ENCODE assay signal across 15 cellular contexts in the genomic region with DNA sequence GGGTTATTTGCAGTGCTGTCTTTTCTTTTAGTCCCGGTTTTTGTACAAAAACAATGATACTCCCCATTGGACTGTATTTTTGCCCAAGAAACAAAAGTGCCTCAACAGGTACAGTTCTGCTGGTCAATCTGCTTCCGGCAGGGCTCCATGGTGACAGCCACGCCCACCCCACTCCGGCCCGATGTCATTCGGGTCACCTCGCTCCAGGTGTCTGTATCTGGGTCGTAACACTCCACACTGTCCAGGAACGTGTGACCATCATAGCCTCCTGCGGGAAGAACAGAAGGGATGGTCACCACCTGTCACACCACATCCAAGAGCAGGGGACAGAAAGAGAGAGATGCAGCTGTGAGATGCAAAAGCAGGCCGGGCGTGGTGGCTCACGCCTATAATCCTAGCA. TPM values are rescaled to one million over a fixed set of nuclear protein-coding genes. Genes with fewer than 3 reads are reported as not detected.
DNase-seq lines count a peak whose midpoint lies in the region; ATAC-seq and TF ChIP-seq lines count a peak whose summit lies in the region.
"Had no signal": no experiment of that assay in that cellular context is flagged by ENCODE, and none has a peak within 500 bp of the region (broad histone marks: within the 10 kb centered on the region; RNA-seq: fewer than 3 reads in every experiment).

No MANE protein-coding gene starts in this region.

- no peak overlapping the region for H3K4me3 ChIP-seq in dorsolateral prefrontal cortex
- no peak overlapping the region for H3K4me3 ChIP-seq in naive thymus-derived CD4-positive, alpha-beta T cell (ENCODE audit: low read length)

- H3K27ac Mint-ChIP-seq in nephron: peak overlapping the region; percentile 41 to 78 (median 70)
- H3K27ac Mint-ChIP-seq in naive thymus-derived CD4-positive, alpha-beta T cell: peak overlapping the region in 2 of 9 donors; percentile 32 to 65
- H3K27ac Mint-ChIP-seq: B cell; CD4-positive, alpha-beta T cell had no signal

- no peaks in the 10 kb centered on the region for H3K4me1 ChIP-seq in naive thymus-derived CD4-positive, alpha-beta T cell (ENCODE audit: control insufficient read depth in 2 of 2, insufficient read depth in 2 of 2, low read length in 2 of 2)

- peaks cover 41% of the 10 kb centered on the region for H3K36me3 Mint-ChIP-seq in nephron (ENCODE audit: low read depth)
- peaks cover 0 to 18% (median 0%) of the 10 kb centered on the region in 5 donors for H3K36me3 Mint-ChIP-seq in naive thymus-derived CD4-positive, alpha-beta T cell

- peak overlapping the region in 49 of 59 donors; percentile 15 to 93 (median 74) for H3K27ac ChIP-seq in dorsolateral prefrontal cortex
- H3K27ac ChIP-seq in naive thymus-derived CD4-positive, alpha-beta T cell (ENCODE audit: low read depth, low read length): no peak overlapping the region

- H3K27me3 Mint-ChIP-seq in nephron (ENCODE audit: low read depth): no peaks in the 10 kb centered on the region
- H3K27me3 Mint-ChIP-seq in naive thymus-derived CD4-positive, alpha-beta T cell: no peaks in the 10 kb centered on the region
- H3K27me3 Mint-ChIP-seq: B cell; CD4-positive, alpha-beta T cell; IgD-negative memory B cell had no signal

- intact Hi-C loops in dorsolateral prefrontal cortex (cut with DNase I): no loop called here
- intact Hi-C loops in naive thymus-derived CD4-positive, alpha-beta T cell (cut with micrococcal nuclease): no loop called here

- H3K9me3 Mint-ChIP-seq in nephron: no peaks in the 10 kb centered on the region
- H3K9me3 Mint-ChIP-seq in naive thymus-derived CD4-positive, alpha-beta T cell: no peaks in the 10 kb centered on the region
- H3K9me3 Mint-ChIP-seq: CD4-positive, alpha-beta T cell; IgD-negative memory B cell had no signal

- POLR2A ChIA-PET in naive thymus-derived CD4-positive, alpha-beta T cell (lab: Charles Lee): no interaction called here

- peak; percentile 1 for DNase-seq in AG08396 (ENCODE audit: low spot score)
- peak; percentile 2 for DNase-seq in HuH-7.5 (ENCODE audit: low spot score)
- DNase-seq in dorsolateral prefrontal cortex: no peak
- no peak for DNase-seq in stimulated activated CD4-positive, alpha-beta T cell treated with anti-CD3 and anti-CD28 coated beads, Interleukin-2, amount 100 ng/mL, for 48 hours
- no peak for DNase-seq in naive thymus-derived CD4-positive, alpha-beta T cell
- DNase-seq: ACHN; CD4-positive, alpha-beta T cell; DMS79 treated with DMSO at 0.1 percent for 48 hours; EL; HCEC 1CT had no signal

- no peak for ATAC-seq in GM21786 (IDR thresholded peaks at IDR 0.05; ENCODE audit: unreplicated experiment)
- no peak for ATAC-seq in HG02973 (IDR thresholded peaks at IDR 0.05; ENCODE audit: unreplicated experiment)
- no peak for ATAC-seq in naive thymus-derived CD4-positive, alpha-beta T cell

- peaks cover 0 to 48% (median 12%) of the 10 kb centered on the region in 3 experiments for H3K36me3 ChIP-seq in naive thymus-derived CD4-positive, alpha-beta T cell (ENCODE audit: control insufficient read depth in 2 of 3, insufficient read depth in 3 of 3, low read length in 3 of 3)

- peaks cover 5% of the 10 kb centered on the region for H3K4me1 Mint-ChIP-seq in nephron
- H3K4me1 Mint-ChIP-seq in naive thymus-derived CD4-positive, alpha-beta T cell: peaks cover 3 to 13% (median 4%) of the 10 kb centered on the region in 7 donors

- no peak for TF ChIP-seq CTCF in dorsolateral prefrontal cortex (IDR thresholded peaks at IDR 0.05 in 54 of 56, conservative IDR thresholded peaks at IDR 0.05 in 2 of 56; ENCODE audit: low read depth in 1 of 56, partially characterized antibody in 56 of 56)
- TF ChIP-seq CTCF in nephron (IDR thresholded peaks at IDR 0.05; ENCODE audit: unreplicated experiment in 3 of 3): no peak

- H3K4me3 Mint-ChIP-seq in nephron: no peak overlapping the region
- no peak overlapping the region for H3K4me3 Mint-ChIP-seq in naive thymus-derived CD4-positive, alpha-beta T cell
- H3K4me3 Mint-ChIP-seq: B cell; CD4-positive, alpha-beta T cell had no signal

- CTCF ChIA-PET in naive thymus-derived CD4-positive, alpha-beta T cell (lab: Charles Lee): no interaction called here

- no peaks in the 10 kb centered on the region for H3K9me3 ChIP-seq in naive thymus-derived CD4-positive, alpha-beta T cell (ENCODE audit: control insufficient read depth in 2 of 3, low read length in 3 of 3)

- H3K27me3 ChIP-seq in dorsolateral prefrontal cortex: no peaks in the 10 kb centered on the region
- H3K27me3 ChIP-seq in naive thymus-derived CD4-positive, alpha-beta T cell (ENCODE audit: control insufficient read depth in 2 of 2, insufficient read depth in 2 of 2, low read length in 2 of 2): no peaks in the 10 kb centered on the region

RNA-seq across cellular contexts. Expression of a gene that starts 16.6 kb away (rescaled TPM):
- 100 to 1,000 TPM in 1 of 120 experiments, 10 to 100 TPM in 119; 43.6 to 103 (median 63.7) TPM for total RNA-seq in dorsolateral prefrontal cortex
- 10 to 100 TPM; 12.9 to 83.6 (median 31.4) TPM for total RNA-seq in naive thymus-derived CD4-positive, alpha-beta T cell
- 10 to 100 TPM; 21.9 to 37.7 TPM for polyA plus RNA-seq in naive thymus-derived CD4-positive, alpha-beta T cell

RNA-seq across cellular contexts. Expression of a gene that starts 30.7 kb away (rescaled TPM):
- total RNA-seq in dorsolateral prefrontal cortex: 10 to 100 TPM in 96 of 120 experiments, 1 to 10 TPM in 24; 2.0 to 89.6 (median 17.6) TPM
- 10 to 100 TPM in 1 of 5 experiments, 1 to 10 TPM in 1, under 1 TPM in 2, not detected in 1; 0.51 to 22.0 (median 3.5) TPM for total RNA-seq in naive thymus-derived CD4-positive, alpha-beta T cell
- polyA plus RNA-seq in naive thymus-derived CD4-positive, alpha-beta T cell: under 1 TPM; 0.53 to 0.55 TPM

RNA-seq across cellular contexts. Expression of a gene that starts 57.2 kb away (rescaled TPM):
- 10 to 100 TPM; 28.2 to 67.2 (median 38.9) TPM for total RNA-seq in dorsolateral prefrontal cortex
- total RNA-seq in naive thymus-derived CD4-positive, alpha-beta T cell: 10 to 100 TPM; 41.7 to 70.3 (median 56.7) TPM
- 10 to 100 TPM; 12.9 to 21.8 TPM for polyA plus RNA-seq in naive thymus-derived CD4-positive, alpha-beta T cell

Comparison
In these comparisons a context has a peak if more than half of its experiments do, and no peak if none do; other contexts are left out.
1. DNase-seq: peak in AG08396 (single experiment) and HuH-7.5 (single experiment); none in dorsolateral prefrontal cortex (0 of 10), stimulated activated CD4-positive, alpha-beta T cell treated with anti-CD3 and anti-CD28 coated beads, Interleukin-2, amount 100 ng/mL, for 48 hours (0 of 2) and naive thymus-derived CD4-positive, alpha-beta T cell (0 of 9).